In the genomic region with DNA sequence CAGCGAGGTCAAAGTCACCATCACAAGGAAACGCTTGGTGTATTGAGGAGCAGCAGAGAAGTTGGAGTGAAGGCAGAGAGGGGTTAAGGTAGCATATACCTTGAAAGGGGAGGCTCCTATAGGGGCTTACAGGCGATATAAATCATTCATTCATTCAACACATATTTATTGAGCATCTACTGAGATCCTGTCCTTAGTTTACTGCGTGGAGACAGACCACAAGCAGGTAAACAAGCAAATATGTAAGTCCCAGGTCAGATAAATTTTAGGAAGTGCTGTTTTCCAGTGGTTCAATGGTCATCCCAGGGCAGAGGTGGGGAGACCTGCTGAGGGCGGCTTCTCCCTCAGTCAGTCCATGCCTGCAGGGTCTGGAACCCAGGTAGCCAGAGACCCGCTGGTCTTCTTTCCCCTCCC, we compare ENCODE assay signal across 9 cellular contexts. TPM values are rescaled to one million over a fixed set of nuclear protein-coding genes. Genes with fewer than 3 reads are reported as not detected.
DNase-seq lines count a peak whose midpoint lies in the region; ATAC-seq and TF ChIP-seq lines count a peak whose summit lies in the region.
"Had no signal": no experiment of that assay in that cellular context is flagged by ENCODE, and none has a peak within 500 bp of the region (broad histone marks: within the 10 kb centered on the region; RNA-seq: fewer than 3 reads in every experiment).

No MANE protein-coding gene starts in this region.

- no peak for TF ChIP-seq CTCF in GM13977 (IDR thresholded peaks at IDR 0.05; ENCODE audit: extremely low read depth, insufficient read depth, missing control alignments)
- no peak for TF ChIP-seq CTCF in fibroblast of villous mesenchyme (IDR thresholded peaks at IDR 0.05; ENCODE audit: insufficient read depth, low read depth, low read length)

- H3K4me3 ChIP-seq in SJSA1 (peak overlapping the region; percentile 93), fibroblast of villous mesenchyme (ENCODE audit: low read depth, low read length) (peak overlapping the region; percentile 90), skeletal muscle cell (ENCODE audit: low read depth, low read length) (peak overlapping the region; percentile 80)

- ATAC-seq in HG03439 (IDR thresholded peaks at IDR 0.05; ENCODE audit: unreplicated experiment), result no peak

- H3K4me1 ChIP-seq in SJSA1 (replicated peaks), result peaks cover 32% of the 10 kb centered on the region

- H3K27me3 ChIP-seq in SJSA1 (replicated peaks), result no peaks in the 10 kb centered on the region

- H3K36me3 ChIP-seq in SJSA1, result peaks cover 7% of the 10 kb centered on the region

- H3K9me3 ChIP-seq in SJSA1 (replicated peaks), result 0 out of 2 replicates have a peak, but pooled peaks cover 2% of the 10 kb centered on the region
- H3K9me3 ChIP-seq: mucosa of descending colon had no signal

- in situ Hi-C loops in GM13977 (cut with MboI; ENCODE audit: low pct_unique_long_range_greater_than_20kb, low sequenced_read_pairs, unreplicated experiment), result no loop called here

- DNase-seq in GM13977 (ENCODE audit: low spot score), result peak; percentile 4
- no peak for DNase-seq in SJSA1 (ENCODE audit: low read depth in 1 of 2, low spot score in 2 of 2)
- no peak for DNase-seq in fibroblast of villous mesenchyme (ENCODE audit: low read depth)
- DNase-seq in skeletal muscle cell (ENCODE audit: low read depth), result no peak
- DNase-seq in NCI-H2196 (lab: John Stamatoyannopoulos, UW; ENCODE audit: unreplicated experiment), result no peak
- no peak for DNase-seq in mesenteric fat pad (ENCODE audit: low spot score)
- no peak for DNase-seq in KG1 (lab: John Stamatoyannopoulos, UW)

- H3K27ac ChIP-seq in SJSA1, result peak overlapping the region; percentile 48

RNA-seq across cellular contexts. Expression of a gene that starts 0.8 kb away (rescaled TPM):
- total RNA-seq in SJSA1 (2014; rRNA removed; shearing (Covaris generic)), result 2.6 and 5.6 TPM in 2 replicates
- 3.2 and 3.5 TPM in 2 replicates for total RNA-seq in fibroblast of villous mesenchyme
- total RNA-seq in mesenteric fat pad, result 0.39 TPM

RNA-seq across cellular contexts. Expression of a gene that starts 18.2 kb away (rescaled TPM):
- 43.8 and 53.3 TPM in 2 replicates for total RNA-seq in SJSA1 (2014; rRNA removed; shearing (Covaris generic))
- total RNA-seq in fibroblast of villous mesenchyme (45.8 and 56.7 TPM in 2 replicates), mesenteric fat pad (38.0 TPM)

RNA-seq across cellular contexts. Expression of a gene that starts 58.3 kb away (rescaled TPM):
- total RNA-seq in SJSA1 (2014; rRNA removed; shearing (Covaris generic)), result 250 and 275 TPM in 2 replicates
- total RNA-seq in fibroblast of villous mesenchyme, result 94.1 and 133 TPM in 2 replicates
- total RNA-seq in mesenteric fat pad, result 107 TPM
